Comparison of ENCODE assay signal across 11 cellular contexts in the genomic region with DNA sequence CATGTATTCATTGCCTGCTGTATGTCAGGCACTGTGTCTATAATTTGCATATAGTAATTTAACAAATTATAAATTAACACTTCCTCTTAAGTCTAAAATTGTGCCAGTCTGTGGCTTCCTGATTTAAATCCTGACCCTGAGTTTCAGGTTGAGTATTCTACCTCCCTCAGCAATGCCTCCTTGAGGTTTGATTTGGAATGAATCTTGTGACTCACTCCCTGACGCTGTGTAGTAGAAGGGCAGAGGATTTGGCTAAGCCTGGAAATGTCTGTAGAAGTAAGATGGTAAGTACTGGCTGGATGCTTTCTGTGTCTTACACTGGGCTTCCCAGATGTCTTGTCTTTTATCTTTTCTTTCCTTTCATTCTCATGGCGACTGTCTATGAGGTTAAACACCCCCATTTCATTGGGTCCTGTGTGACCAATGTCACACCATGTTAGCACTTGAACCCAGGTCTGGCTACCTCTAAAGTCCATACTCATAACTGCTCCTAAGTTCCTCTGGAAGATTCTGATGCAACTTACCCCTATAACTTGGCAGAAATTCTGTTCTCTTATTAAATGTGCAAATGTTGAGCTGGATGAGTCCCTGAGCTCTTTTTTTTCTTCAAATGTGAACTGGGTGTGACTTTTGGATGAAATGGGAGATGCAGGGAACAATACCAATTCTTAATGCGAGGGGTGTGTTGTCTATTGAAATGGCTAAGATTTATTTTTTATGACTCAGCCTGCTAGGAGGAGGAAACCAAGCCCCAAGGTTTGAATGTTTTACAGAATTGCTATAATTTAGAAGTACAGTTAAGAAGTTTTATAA. TPM values are rescaled to one million over a fixed set of nuclear protein-coding genes. Genes with fewer than 3 reads are reported as not detected.
A peak's percentile ranks its signal among the peaks of the same experiment; 100 is the strongest.
DNase-seq lines count a peak whose midpoint lies in the region; ATAC-seq, FAIRE-seq and TF ChIP-seq lines count a peak whose summit lies in the region.
"Had no signal": no experiment of that assay in that cellular context is flagged by ENCODE, and none has a peak within 500 bp of the region (broad histone marks: within the 10 kb centered on the region; RNA-seq: fewer than 3 reads in every experiment).

No MANE protein-coding gene starts in this region.

- ATAC-seq in pancreas (peak in 2 of 4 donors; percentile 28 to 30), GM21447 (IDR thresholded peaks at IDR 0.05; ENCODE audit: unreplicated experiment) (no peak)

- no peaks in the 10 kb centered on the region for H3K9me3 ChIP-seq in pancreas
- H3K9me3 ChIP-seq: upper lobe of left lung had no signal

- H3K27me3 ChIP-seq in pancreas, result no peaks in the 10 kb centered on the region
- H3K27me3 ChIP-seq: upper lobe of left lung had no signal

- DNase-seq in GM04503 (ENCODE audit: low read depth), result peak; percentile 56
- peak; percentile 4 for DNase-seq in NB4 (ENCODE audit: low read depth)
- DNase-seq in epithelial cell of esophagus (ENCODE audit: low read depth), result peak; percentile 69
- no peak for DNase-seq in pancreas
- DNase-seq in T-helper 9 cell, result no peak
- no peak for DNase-seq in retina
- DNase-seq in activated gamma-delta T cell treated with Interleukin-2 at 50 U/mL for 16 hours, result no peak
- DNase-seq: NCI-H1417 treated with DMSO at 0.1 percent for 48 hours, upper lobe of left lung had no signal

- no peak for TF ChIP-seq POLR2A in NB4 (IDR thresholded peaks at IDR 0.05; ENCODE audit: extremely low read depth, insufficient read length)

- intact Hi-C loops in pancreas (cut with DNase I), result no loop called here

- H3K36me3 ChIP-seq in pancreas, result no peaks in the 10 kb centered on the region
- H3K36me3 ChIP-seq: upper lobe of left lung had no signal

- FAIRE-seq in pancreas (lab: Jason Lieb, UNC), result peak; percentile 65

- WGBS in pancreas, 2 donors, result 77 to 93% methylated on average over 3 of the region's 3 CpGs

- no peak for TF ChIP-seq CTCF in NB4 (IDR thresholded peaks at IDR 0.05; ENCODE audit: low read depth, low read length)
- peak; percentile 18 for TF ChIP-seq CTCF in epithelial cell of esophagus (IDR thresholded peaks at IDR 0.05; ENCODE audit: insufficient read depth, low read depth, low read length, missing control alignments)
- no peak for TF ChIP-seq CTCF in pancreas (IDR thresholded peaks at IDR 0.05)

- H3K4me1 ChIP-seq in pancreas, result no peaks in the 10 kb centered on the region
- H3K4me1 ChIP-seq: upper lobe of left lung had no signal

- no peak overlapping the region for H3K27ac ChIP-seq in pancreas
- H3K27ac ChIP-seq: skin epidermis, upper lobe of left lung had no signal

- H3K4me3 ChIP-seq in NB4 (ENCODE audit: low read depth, low read length), result no peak overlapping the region
- H3K4me3 ChIP-seq in epithelial cell of esophagus (ENCODE audit: low read length), result no peak overlapping the region
- H3K4me3 ChIP-seq in pancreas, result no peak overlapping the region
- H3K4me3 ChIP-seq: skin epidermis, upper lobe of left lung had no signal

RNA-seq across cellular contexts. Expression of a gene that starts 48.5 kb away (rescaled TPM):
- 1 to 10 TPM; 3.1 to 7.2 (median 4.6) TPM for total RNA-seq in pancreas
- polyA plus RNA-seq in pancreas, result 1 to 10 TPM; 1.8 to 4.4 TPM

Comparison
In these comparisons a context has a peak if more than half of its experiments do, and no peak if none do; other contexts are left out.
1. DNase-seq: peak in GM04503 (single experiment), NB4 (single experiment) and epithelial cell of esophagus (single experiment); none in pancreas (0 of 6), T-helper 9 cell (single experiment), retina (single experiment) and activated gamma-delta T cell treated with Interleukin-2 at 50 U/mL for 16 hours (single experiment).